1 cellular context compared by ENCODE assay signal in the genomic region with DNA sequence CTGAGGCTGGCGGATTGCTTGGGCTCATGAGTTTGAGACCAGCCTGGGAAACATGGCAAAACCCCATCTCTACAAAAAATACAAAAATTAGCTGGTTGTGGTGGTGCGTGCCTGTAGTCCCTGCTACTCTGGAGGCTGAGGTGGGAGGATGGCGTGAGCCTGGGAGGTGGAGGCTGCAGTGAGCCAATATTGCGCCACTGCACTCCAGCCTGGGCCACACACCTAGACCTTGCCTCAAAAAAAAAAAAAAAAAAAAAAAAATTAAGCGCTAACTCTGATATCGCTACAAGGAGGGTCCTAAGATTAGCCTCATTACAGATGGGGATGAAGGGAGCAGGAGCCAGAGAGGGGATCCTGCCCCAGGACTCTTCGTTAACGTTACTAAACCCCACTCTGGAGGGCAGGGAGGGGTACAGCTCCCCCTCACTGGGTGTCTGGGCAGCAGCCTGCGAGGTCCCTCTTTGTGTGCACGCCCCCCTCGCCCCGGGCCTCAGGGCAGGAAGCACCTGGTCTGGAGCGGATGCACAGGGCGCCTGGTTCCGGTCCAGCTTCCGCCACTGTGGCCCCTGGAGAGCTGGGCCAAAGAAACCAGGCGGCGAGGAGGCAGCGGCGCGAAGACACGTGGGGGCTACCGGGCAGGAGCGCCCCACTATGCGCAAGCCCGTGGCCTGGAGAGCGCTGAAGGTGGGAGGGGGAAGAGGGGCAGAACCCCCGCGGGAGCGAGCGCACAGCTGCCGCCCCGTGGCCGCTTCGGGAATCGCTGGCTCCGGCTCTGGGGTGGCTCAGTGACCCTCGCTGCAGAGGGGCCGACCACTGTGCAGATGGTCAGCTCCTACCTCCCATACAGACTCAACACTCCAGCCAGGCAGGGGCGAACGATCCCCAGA.
A peak's percentile ranks its signal among the peaks of the same experiment; 100 is the strongest.
TF ChIP-seq lines count a peak whose summit lies in the region.

No MANE protein-coding gene starts in this region.

TF ChIP-seq in K562, 482 proteins besides CTCF, POLR2A, EP300 and RAD21 (continued from another document and continues in another):
- no peak for TF ChIP-seq CHD7 (IDR thresholded peaks at IDR 0.05; ENCODE audit: low read depth, low read length)
- no peak for TF ChIP-seq PKNOX1 (IDR thresholded peaks at IDR 0.05)
- TF ChIP-seq ZNF174 (CRISPR knock-in tag; IDR thresholded peaks at IDR 0.05) = no peak
- TF ChIP-seq MTA3 (IDR thresholded peaks at IDR 0.05; ENCODE audit: borderline replicate concordance) = peak; percentile 62; the same call in 1 of the 2 replicates
- TF ChIP-seq PCBP1 (IDR thresholded peaks at IDR 0.05; ENCODE audit: low read depth, low read length, poor library complexity, severe bottlenecking) = peak; percentile 69
- no peak for TF ChIP-seq BMI1 (IDR thresholded peaks at IDR 0.05; ENCODE audit: low read length)
- 0 out of 2 replicates have a peak, but pooled peaks have one; percentile 18 for TF ChIP-seq ZNF79 (CRISPR knock-in tag; IDR thresholded peaks at IDR 0.05; ENCODE audit: low read depth)
- TF ChIP-seq ZNF707 (CRISPR knock-in tag; conservative IDR thresholded peaks at IDR 0.05) = no peak
- no peak for TF ChIP-seq MTA2 (IDR thresholded peaks at IDR 0.05; ENCODE audit: low read depth)
- TF ChIP-seq GATAD2A (IDR thresholded peaks at IDR 0.05) = peak; percentile 81; the same call in 1 of the 2 replicates
- no peak for TF ChIP-seq MEF2D (tag; conservative IDR thresholded peaks at IDR 0.05; ENCODE audit: low read depth)
- TF ChIP-seq, protein P1, sequence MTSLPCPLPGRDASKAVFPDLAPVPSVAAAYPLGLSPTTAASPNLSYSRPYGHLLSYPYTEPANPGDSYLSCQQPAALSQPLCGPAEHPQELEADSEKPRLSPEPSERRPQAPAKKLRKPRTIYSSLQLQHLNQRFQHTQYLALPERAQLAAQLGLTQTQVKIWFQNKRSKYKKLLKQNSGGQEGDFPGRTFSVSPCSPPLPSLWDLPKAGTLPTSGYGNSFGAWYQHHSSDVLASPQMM (CRISPR knock-in tag; IDR thresholded peaks at IDR 0.05) = no peak
- TF ChIP-seq ZNF277 (CRISPR knock-in tag; IDR thresholded peaks at IDR 0.05; ENCODE audit: borderline replicate concordance) = no peak
- peak; percentile 82 for TF ChIP-seq CEBPB (tag; IDR thresholded peaks at IDR 0.05)
- TF ChIP-seq HDAC3 (IDR thresholded peaks at IDR 0.05; ENCODE audit: borderline replicate concordance, partially characterized antibody) = no peak
- TF ChIP-seq ZNF785 (CRISPR knock-in tag; IDR thresholded peaks at IDR 0.05) = no peak
- TF ChIP-seq ARID1B (IDR thresholded peaks at IDR 0.05) = 0 out of 2 replicates have a peak, but pooled peaks have one; percentile 29
- TF ChIP-seq, protein P2, sequence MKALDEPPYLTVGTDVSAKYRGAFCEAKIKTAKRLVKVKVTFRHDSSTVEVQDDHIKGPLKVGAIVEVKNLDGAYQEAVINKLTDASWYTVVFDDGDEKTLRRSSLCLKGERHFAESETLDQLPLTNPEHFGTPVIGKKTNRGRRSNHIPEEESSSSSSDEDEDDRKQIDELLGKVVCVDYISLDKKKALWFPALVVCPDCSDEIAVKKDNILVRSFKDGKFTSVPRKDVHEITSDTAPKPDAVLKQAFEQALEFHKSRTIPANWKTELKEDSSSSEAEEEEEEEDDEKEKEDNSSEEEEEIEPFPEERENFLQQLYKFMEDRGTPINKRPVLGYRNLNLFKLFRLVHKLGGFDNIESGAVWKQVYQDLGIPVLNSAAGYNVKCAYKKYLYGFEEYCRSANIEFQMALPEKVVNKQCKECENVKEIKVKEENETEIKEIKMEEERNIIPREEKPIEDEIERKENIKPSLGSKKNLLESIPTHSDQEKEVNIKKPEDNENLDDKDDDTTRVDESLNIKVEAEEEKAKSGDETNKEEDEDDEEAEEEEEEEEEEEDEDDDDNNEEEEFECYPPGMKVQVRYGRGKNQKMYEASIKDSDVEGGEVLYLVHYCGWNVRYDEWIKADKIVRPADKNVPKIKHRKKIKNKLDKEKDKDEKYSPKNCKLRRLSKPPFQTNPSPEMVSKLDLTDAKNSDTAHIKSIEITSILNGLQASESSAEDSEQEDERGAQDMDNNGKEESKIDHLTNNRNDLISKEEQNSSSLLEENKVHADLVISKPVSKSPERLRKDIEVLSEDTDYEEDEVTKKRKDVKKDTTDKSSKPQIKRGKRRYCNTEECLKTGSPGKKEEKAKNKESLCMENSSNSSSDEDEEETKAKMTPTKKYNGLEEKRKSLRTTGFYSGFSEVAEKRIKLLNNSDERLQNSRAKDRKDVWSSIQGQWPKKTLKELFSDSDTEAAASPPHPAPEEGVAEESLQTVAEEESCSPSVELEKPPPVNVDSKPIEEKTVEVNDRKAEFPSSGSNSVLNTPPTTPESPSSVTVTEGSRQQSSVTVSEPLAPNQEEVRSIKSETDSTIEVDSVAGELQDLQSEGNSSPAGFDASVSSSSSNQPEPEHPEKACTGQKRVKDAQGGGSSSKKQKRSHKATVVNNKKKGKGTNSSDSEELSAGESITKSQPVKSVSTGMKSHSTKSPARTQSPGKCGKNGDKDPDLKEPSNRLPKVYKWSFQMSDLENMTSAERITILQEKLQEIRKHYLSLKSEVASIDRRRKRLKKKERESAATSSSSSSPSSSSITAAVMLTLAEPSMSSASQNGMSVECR (CRISPR knock-in tag; IDR thresholded peaks at IDR 0.05) = no peak
- no peak for TF ChIP-seq ZNF449 (CRISPR knock-in tag; IDR thresholded peaks at IDR 0.05)
- TF ChIP-seq POLR3G (IDR thresholded peaks at IDR 0.05; ENCODE audit: extremely low read depth, insufficient read length, insufficient replicate concordance) = no peak
- TF ChIP-seq CC2D1A (IDR thresholded peaks at IDR 0.05) = no peak
- TF ChIP-seq MBD1 (CRISPR knock-in tag; IDR thresholded peaks at IDR 0.05) = no peak
- TF ChIP-seq SNIP1 (IDR thresholded peaks at IDR 0.05; ENCODE audit: low read depth) = no peak
- no peak for TF ChIP-seq HDAC6 (IDR thresholded peaks at IDR 0.05; ENCODE audit: low read depth, low read length)
- TF ChIP-seq ZNF134 (CRISPR knock-in tag; conservative IDR thresholded peaks at IDR 0.05) = no peak
- no peak for TF ChIP-seq FOXK1 (CRISPR knock-in tag; IDR thresholded peaks at IDR 0.05; ENCODE audit: borderline replicate concordance)
- no peak for TF ChIP-seq ZNF551 (CRISPR knock-in tag; IDR thresholded peaks at IDR 0.05)
- 0 out of 2 replicates have a peak, but pooled peaks have one; percentile 27 for TF ChIP-seq FOSL1 (tag; conservative IDR thresholded peaks at IDR 0.05)
- peak; percentile 76 to 82 for TF ChIP-seq NRF1 (conservative IDR thresholded peaks at IDR 0.05 in 1 of 2, IDR thresholded peaks at IDR 0.05 in 1 of 2)
- TF ChIP-seq TRIM24 (IDR thresholded peaks at IDR 0.05) = 0 out of 4 replicates have a peak, but pooled peaks of 1 of the 2 experiments have one; percentile 12
